1 cellular context compared by ENCODE assay signal in genomic region chr1:33094971-33095604, GRCh38.
A peak's percentile ranks its signal among the peaks of the same experiment; 100 is the strongest.
TF ChIP-seq lines count a peak whose summit lies in the region.

No MANE protein-coding gene starts in this region.

TF ChIP-seq in K562, 482 proteins besides CTCF, POLR2A, EP300 and RAD21:
- TF ChIP-seq HNRNPK (IDR thresholded peaks at IDR 0.05; ENCODE audit: low read depth, low read length, poor library complexity, severe bottlenecking) (no peak), XRCC5 (IDR thresholded peaks at IDR 0.05; ENCODE audit: low read depth, low read length) (peak; percentile 62; the same call in 1 of the 2 replicates), ETS1 (conservative IDR thresholded peaks at IDR 0.05; ENCODE audit: control insufficient read depth, low read depth, low read length) (no peak), SMARCA5 (IDR thresholded peaks at IDR 0.05) (no peak), ESRRA (IDR thresholded peaks at IDR 0.05; ENCODE audit: borderline replicate concordance, low read depth) (peak; percentile 35; the same call in 1 of the 2 replicates), ZNF668 (CRISPR knock-in tag; IDR thresholded peaks at IDR 0.05) (0 out of 2 replicates have a peak, but pooled peaks have one; percentile 28), SMC3 (conservative IDR thresholded peaks at IDR 0.05; ENCODE audit: insufficient read depth, low read depth, low read length) (0 out of 2 replicates have a peak, but pooled peaks have one; percentile 16), CHD4 (IDR thresholded peaks at IDR 0.05; ENCODE audit: insufficient read depth, insufficient replicate concordance, low read depth, low read length, poor library complexity, severe bottlenecking) (no peak), COPS2 (conservative IDR thresholded peaks at IDR 0.05) (no peak), ZNF644 (tag; IDR thresholded peaks at IDR 0.05; ENCODE audit: low read depth) (0 out of 2 replicates have a peak, but pooled peaks have one; percentile 27), TRIM28 (IDR thresholded peaks at IDR 0.05) (no peak), CCNT2 (IDR thresholded peaks at IDR 0.05; ENCODE audit: borderline replicate concordance, extremely low read depth, insufficient read length, low read depth, low read length) (no peak), IFI16 (CRISPR knock-in tag; IDR thresholded peaks at IDR 0.05) (no peak), ZNF354B (CRISPR knock-in tag; IDR thresholded peaks at IDR 0.05) (0 out of 2 replicates have a peak, but pooled peaks have one; percentile 10), NFRKB (IDR thresholded peaks at IDR 0.05; ENCODE audit: low read depth) (no peak), BACH1 (tag; IDR thresholded peaks at IDR 0.05) (0 out of 2 replicates have a peak, but pooled peaks have one; percentile 21), ZFX (CRISPR knock-in tag; IDR thresholded peaks at IDR 0.05) (no peak), JUND (IDR thresholded peaks at IDR 0.05; ENCODE audit: borderline replicate concordance, low read depth, low read length) (no peak), JUND (tag; IDR thresholded peaks at IDR 0.05; ENCODE audit: borderline replicate concordance, low read depth, low read length) (0 out of 3 replicates have a peak, but pooled peaks have one; percentile 17), KDM2B (CRISPR knock-in tag; IDR thresholded peaks at IDR 0.05) (no peak), CREB5 (CRISPR knock-in tag; IDR thresholded peaks at IDR 0.05) (no peak), TEAD4 (IDR thresholded peaks at IDR 0.05; ENCODE audit: low read length) (0 out of 2 replicates have a peak, but pooled peaks have one; percentile 27), TEAD4 (CRISPR knock-in tag; IDR thresholded peaks at IDR 0.05; ENCODE audit: borderline replicate concordance) (no peak), ZNF12 (CRISPR knock-in tag; IDR thresholded peaks at IDR 0.05) (no peak), BRF1 (IDR thresholded peaks at IDR 0.05; ENCODE audit: borderline replicate concordance, extremely low read depth, insufficient read length) (no peak), TEAD2 (tag; IDR thresholded peaks at IDR 0.05) (peak; percentile 6; the same call in 1 of the 2 replicates), NCOA4 (IDR thresholded peaks at IDR 0.05; ENCODE audit: partially characterized antibody) (no peak), USF2 (CRISPR knock-in tag; IDR thresholded peaks at IDR 0.05) (no peak), KLF16 (IDR thresholded peaks at IDR 0.05) (peak; percentile 73; the same call in 1 of the 2 replicates), ZNF280A (IDR thresholded peaks at IDR 0.05; ENCODE audit: low read depth, partially characterized antibody) (no peak), NBN (IDR thresholded peaks at IDR 0.05; ENCODE audit: low read depth) (no peak), NFXL1 (CRISPR knock-in tag; IDR thresholded peaks at IDR 0.05) (no peak), ZNF224 (CRISPR knock-in tag; IDR thresholded peaks at IDR 0.05) (no peak), TAF9B (IDR thresholded peaks at IDR 0.05; ENCODE audit: partially characterized antibody) (no peak), RBM22 (IDR thresholded peaks at IDR 0.05; ENCODE audit: low read depth, low read length, poor library complexity, severe bottlenecking) (no peak)
- TF ChIP-seq, protein P1, sequence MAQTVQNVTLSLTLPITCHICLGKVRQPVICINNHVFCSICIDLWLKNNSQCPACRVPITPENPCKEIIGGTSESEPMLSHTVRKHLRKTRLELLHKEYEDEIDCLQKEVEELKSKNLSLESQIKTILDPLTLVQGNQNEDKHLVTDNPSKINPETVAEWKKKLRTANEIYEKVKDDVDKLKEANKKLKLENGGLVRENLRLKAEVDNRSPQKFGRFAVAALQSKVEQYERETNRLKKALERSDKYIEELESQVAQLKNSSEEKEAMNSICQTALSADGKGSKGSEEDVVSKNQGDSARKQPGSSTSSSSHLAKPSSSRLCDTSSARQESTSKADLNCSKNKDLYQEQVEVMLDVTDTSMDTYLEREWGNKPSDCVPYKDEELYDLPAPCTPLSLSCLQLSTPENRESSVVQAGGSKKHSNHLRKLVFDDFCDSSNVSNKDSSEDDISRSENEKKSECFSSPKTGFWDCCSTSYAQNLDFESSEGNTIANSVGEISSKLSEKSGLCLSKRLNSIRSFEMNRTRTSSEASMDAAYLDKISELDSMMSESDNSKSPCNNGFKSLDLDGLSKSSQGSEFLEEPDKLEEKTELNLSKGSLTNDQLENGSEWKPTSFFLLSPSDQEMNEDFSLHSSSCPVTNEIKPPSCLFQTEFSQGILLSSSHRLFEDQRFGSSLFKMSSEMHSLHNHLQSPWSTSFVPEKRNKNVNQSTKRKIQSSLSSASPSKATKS (CRISPR knock-in tag; IDR thresholded peaks at IDR 0.05): 0 out of 2 replicates have a peak, but pooled peaks have one; percentile 52
- TF ChIP-seq, protein P2, sequence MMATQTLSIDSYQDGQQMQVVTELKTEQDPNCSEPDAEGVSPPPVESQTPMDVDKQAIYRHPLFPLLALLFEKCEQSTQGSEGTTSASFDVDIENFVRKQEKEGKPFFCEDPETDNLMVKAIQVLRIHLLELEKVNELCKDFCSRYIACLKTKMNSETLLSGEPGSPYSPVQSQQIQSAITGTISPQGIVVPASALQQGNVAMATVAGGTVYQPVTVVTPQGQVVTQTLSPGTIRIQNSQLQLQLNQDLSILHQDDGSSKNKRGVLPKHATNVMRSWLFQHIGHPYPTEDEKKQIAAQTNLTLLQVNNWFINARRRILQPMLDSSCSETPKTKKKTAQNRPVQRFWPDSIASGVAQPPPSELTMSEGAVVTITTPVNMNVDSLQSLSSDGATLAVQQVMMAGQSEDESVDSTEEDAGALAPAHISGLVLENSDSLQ (IDR thresholded peaks at IDR 0.05): no peak
- TF ChIP-seq, protein P3, sequence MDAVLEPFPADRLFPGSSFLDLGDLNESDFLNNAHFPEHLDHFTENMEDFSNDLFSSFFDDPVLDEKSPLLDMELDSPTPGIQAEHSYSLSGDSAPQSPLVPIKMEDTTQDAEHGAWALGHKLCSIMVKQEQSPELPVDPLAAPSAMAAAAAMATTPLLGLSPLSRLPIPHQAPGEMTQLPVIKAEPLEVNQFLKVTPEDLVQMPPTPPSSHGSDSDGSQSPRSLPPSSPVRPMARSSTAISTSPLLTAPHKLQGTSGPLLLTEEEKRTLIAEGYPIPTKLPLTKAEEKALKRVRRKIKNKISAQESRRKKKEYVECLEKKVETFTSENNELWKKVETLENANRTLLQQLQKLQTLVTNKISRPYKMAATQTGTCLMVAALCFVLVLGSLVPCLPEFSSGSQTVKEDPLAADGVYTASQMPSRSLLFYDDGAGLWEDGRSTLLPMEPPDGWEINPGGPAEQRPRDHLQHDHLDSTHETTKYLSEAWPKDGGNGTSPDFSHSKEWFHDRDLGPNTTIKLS (IDR thresholded peaks at IDR 0.05; ENCODE audit: borderline replicate concordance, low read depth): no peak
- TF ChIP-seq, protein P4, sequence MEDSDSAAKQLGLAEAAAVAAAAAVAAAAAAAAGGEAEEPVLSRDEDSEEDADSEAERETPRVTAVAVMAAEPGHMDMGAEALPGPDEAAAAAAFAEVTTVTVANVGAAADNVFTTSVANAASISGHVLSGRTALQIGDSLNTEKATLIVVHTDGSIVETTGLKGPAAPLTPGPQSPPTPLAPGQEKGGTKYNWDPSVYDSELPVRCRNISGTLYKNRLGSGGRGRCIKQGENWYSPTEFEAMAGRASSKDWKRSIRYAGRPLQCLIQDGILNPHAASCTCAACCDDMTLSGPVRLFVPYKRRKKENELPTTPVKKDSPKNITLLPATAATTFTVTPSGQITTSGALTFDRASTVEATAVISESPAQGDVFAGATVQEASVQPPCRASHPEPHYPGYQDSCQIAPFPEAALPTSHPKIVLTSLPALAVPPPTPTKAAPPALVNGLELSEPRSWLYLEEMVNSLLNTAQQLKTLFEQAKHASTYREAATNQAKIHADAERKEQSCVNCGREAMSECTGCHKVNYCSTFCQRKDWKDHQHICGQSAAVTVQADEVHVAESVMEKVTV (CRISPR knock-in tag; IDR thresholded peaks at IDR 0.05): peak; percentile 31; the same call in 1 of the 2 replicates
- TF ChIP-seq, protein P5, sequence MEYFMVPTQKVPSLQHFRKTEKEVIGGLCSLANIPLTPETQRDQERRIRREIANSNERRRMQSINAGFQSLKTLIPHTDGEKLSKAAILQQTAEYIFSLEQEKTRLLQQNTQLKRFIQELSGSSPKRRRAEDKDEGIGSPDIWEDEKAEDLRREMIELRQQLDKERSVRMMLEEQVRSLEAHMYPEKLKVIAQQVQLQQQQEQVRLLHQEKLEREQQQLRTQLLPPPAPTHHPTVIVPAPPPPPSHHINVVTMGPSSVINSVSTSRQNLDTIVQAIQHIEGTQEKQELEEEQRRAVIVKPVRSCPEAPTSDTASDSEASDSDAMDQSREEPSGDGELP (CRISPR knock-in tag; IDR thresholded peaks at IDR 0.05; ENCODE audit: borderline replicate concordance): no peak
- TF ChIP-seq, protein P6, sequence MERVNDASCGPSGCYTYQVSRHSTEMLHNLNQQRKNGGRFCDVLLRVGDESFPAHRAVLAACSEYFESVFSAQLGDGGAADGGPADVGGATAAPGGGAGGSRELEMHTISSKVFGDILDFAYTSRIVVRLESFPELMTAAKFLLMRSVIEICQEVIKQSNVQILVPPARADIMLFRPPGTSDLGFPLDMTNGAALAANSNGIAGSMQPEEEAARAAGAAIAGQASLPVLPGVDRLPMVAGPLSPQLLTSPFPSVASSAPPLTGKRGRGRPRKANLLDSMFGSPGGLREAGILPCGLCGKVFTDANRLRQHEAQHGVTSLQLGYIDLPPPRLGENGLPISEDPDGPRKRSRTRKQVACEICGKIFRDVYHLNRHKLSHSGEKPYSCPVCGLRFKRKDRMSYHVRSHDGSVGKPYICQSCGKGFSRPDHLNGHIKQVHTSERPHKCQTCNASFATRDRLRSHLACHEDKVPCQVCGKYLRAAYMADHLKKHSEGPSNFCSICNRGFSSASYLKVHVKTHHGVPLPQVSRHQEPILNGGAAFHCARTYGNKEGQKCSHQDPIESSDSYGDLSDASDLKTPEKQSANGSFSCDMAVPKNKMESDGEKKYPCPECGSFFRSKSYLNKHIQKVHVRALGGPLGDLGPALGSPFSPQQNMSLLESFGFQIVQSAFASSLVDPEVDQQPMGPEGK (CRISPR knock-in tag; IDR thresholded peaks at IDR 0.05; ENCODE audit: borderline replicate concordance): no peak
